Comparison of ENCODE assay signal across 1 cellular context in genomic region chr3:180870008-180870733, GRCh38.
TF ChIP-seq lines count a peak whose summit lies in the region.

No MANE protein-coding gene starts in this region.

TF ChIP-seq in IMR-90, 13 proteins besides CTCF, POLR2A, EP300 and RAD21 (continued from another document):
- TF ChIP-seq CEBPB (IDR thresholded peaks at IDR 0.05; ENCODE audit: low read depth, low read length), result no peak
- TF ChIP-seq RFX5 (IDR thresholded peaks at IDR 0.05; ENCODE audit: low read depth, low read length), result no peak
- no peak for TF ChIP-seq MXI1 (IDR thresholded peaks at IDR 0.05; ENCODE audit: borderline replicate concordance, low read depth, low read length)
- no peak for TF ChIP-seq RCOR1 (IDR thresholded peaks at IDR 0.05; ENCODE audit: insufficient replicate concordance, low read length)
- no peak for TF ChIP-seq USF2 (IDR thresholded peaks at IDR 0.05; ENCODE audit: low read depth, low read length)
- no peak for TF ChIP-seq FOS (IDR thresholded peaks at IDR 0.05; ENCODE audit: low read depth, low read length)
- TF ChIP-seq BHLHE40 (IDR thresholded peaks at IDR 0.05; ENCODE audit: low read depth, low read length), result no peak
- TF ChIP-seq ELK1 (IDR thresholded peaks at IDR 0.05; ENCODE audit: borderline replicate concordance, low read depth, low read length), result no peak
- no peak for TF ChIP-seq MAFK (IDR thresholded peaks at IDR 0.05; ENCODE audit: low read depth, low read length)
- TF ChIP-seq NFE2L2 (IDR thresholded peaks at IDR 0.05; ENCODE audit: low read depth, low read length), result no peak
- no peak for TF ChIP-seq MAZ (IDR thresholded peaks at IDR 0.05; ENCODE audit: borderline replicate concordance, low read depth, low read length)
